9 cellular contexts compared by ENCODE assay signal in the genomic region with DNA sequence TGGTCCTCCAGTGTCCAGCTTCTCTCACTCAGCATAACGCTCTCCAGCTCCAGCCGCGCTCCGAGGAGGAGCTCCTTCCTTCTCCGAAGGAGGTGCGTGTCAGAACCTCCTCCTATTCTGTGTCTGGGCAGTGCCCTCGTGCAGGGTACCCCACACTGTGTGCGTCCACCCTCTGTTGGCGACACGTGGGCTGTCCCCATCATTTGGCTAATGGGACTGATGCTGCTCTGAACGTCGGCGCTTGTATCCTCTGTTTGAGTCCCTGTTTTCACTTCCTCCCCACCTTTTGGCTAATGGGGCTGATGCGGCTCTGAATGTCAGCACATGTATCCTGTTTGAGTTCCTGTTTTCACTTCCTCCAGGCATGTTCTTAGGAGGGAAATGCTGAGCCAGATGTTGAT. TPM values are rescaled to one million over a fixed set of nuclear protein-coding genes. Genes with fewer than 3 reads are reported as not detected.
DNase-seq lines count a peak whose midpoint lies in the region; ATAC-seq, FAIRE-seq and TF ChIP-seq lines count a peak whose summit lies in the region.
"Had no signal": no experiment of that assay in that cellular context is flagged by ENCODE, and none has a peak within 500 bp of the region (broad histone marks: within the 10 kb centered on the region; RNA-seq: fewer than 3 reads in every experiment).

No MANE protein-coding gene starts in this region.

- DNase-seq in OCI-M1 (lab: John Stamatoyannopoulos, UW) (peak; percentile 6), osteocyte (ENCODE audit: extremely low spot score, unreplicated experiment) (peak; percentile 82), immature natural killer cell (no peak), H54 (ENCODE audit: insufficient read length, low spot score) (no peak), GM23248 (no peak), activated T-cell treated with anti-CD3 and anti-CD28 coated beads for 4 hours (no peak)

- H3K36me3 ChIP-seq in GM23248 (ENCODE audit: low read depth) = no peaks in the 10 kb centered on the region

- H3K27me3 Mint-ChIP-seq in osteocyte (ENCODE audit: unreplicated experiment) (peaks cover 20% of the 10 kb centered on the region), immature natural killer cell (ENCODE audit: low read depth in 3 of 3) (peaks cover 2 to 11% (median 3%) of the 10 kb centered on the region in 3 donors)

- H3K4me3 ChIP-seq in GM23248 = no peak overlapping the region

- no peaks in the 10 kb centered on the region for H3K4me1 Mint-ChIP-seq in osteocyte (ENCODE audit: unreplicated experiment)
- H3K4me1 Mint-ChIP-seq in immature natural killer cell = no peaks in the 10 kb centered on the region

- H3K36me3 Mint-ChIP-seq in osteocyte (ENCODE audit: unreplicated experiment) (no peaks in the 10 kb centered on the region), immature natural killer cell (no peaks in the 10 kb centered on the region)

- H3K9me3 Mint-ChIP-seq in osteocyte (ENCODE audit: unreplicated experiment) = no peaks in the 10 kb centered on the region
- no peaks in the 10 kb centered on the region for H3K9me3 Mint-ChIP-seq in immature natural killer cell

- H3K27ac ChIP-seq in GM23248 = no peak overlapping the region

- H3K79me2 ChIP-seq in GM23248 (ENCODE audit: insufficient read depth) = no peaks in the 10 kb centered on the region

- H3K27me3 ChIP-seq in GM23248 (replicated peaks; ENCODE audit: insufficient read depth) = peaks cover 34% of the 10 kb centered on the region

- no peak for TF ChIP-seq CTCF in osteocyte (IDR thresholded peaks at IDR 0.05)

- no peak overlapping the region for H2AFZ ChIP-seq in GM23248

- TF ChIP-seq POLR2A in H54 (IDR thresholded peaks at IDR 0.05; ENCODE audit: low read depth, low read length) = no peak

- H3K4me1 ChIP-seq in GM23248 (ENCODE audit: insufficient read depth) = no peaks in the 10 kb centered on the region

- H3K27ac Mint-ChIP-seq in osteocyte (ENCODE audit: unreplicated experiment) (no peak overlapping the region), immature natural killer cell (peak overlapping the region in 1 of 6 donors; percentile 72)

- H3F3A ChIP-seq in GM23248 (ENCODE audit: insufficient read depth) = no peaks in the 10 kb centered on the region

- no peak for FAIRE-seq in H54 (lab: Jason Lieb, UNC)

- H3K4me3 Mint-ChIP-seq in osteocyte (ENCODE audit: unreplicated experiment) (no peak overlapping the region), immature natural killer cell (no peak overlapping the region)

- 31 to 38% methylated on average over 14 of the region's 14 CpGs for WGBS in GM23248 (ENCODE audit: low coverage in 1 of 2, low lambda C conversion rate in 2 of 2, missing lambda C conversion rate in 2 of 2), 2 experiments

- H3K9ac ChIP-seq in GM23248 = no peak overlapping the region

- no peaks in the 10 kb centered on the region for H3K9me3 ChIP-seq in GM23248 (ENCODE audit: low read depth)

- H3K4me2 ChIP-seq in GM23248 (ENCODE audit: unreplicated experiment) = no peak overlapping the region

- in situ Hi-C loops in GM23248 (cut with MboI) = no loop called here

- no peaks in the 10 kb centered on the region for H3K9me2 ChIP-seq in GM23248 (ENCODE audit: insufficient read depth)

- no peaks in the 10 kb centered on the region for H4K20me1 ChIP-seq in GM23248 (ENCODE audit: insufficient read depth)

- ATAC-seq in GM18909 (IDR thresholded peaks at IDR 0.05; ENCODE audit: poor library complexity, unreplicated experiment) (peak; percentile 94), HG02885 (IDR thresholded peaks at IDR 0.05; ENCODE audit: poor library complexity, unreplicated experiment) (peak; percentile 95)

RNA-seq across cellular contexts. Expression of a gene that starts 22.2 kb away (rescaled TPM):
- not detected in 2 replicates for total RNA-seq in osteocyte
- polyA plus RNA-seq in immature natural killer cell (not detected), GM23248 (2016; fragmentation: Nextera tagmentation; extraction: Ambion mirVana) (not detected in 2 replicates)
- not detected in 2 replicates for total RNA-seq in GM23248 (2014; rRNA removed; shearing (Covaris generic))
- total RNA-seq: T-helper 2 cell treated with Interferon-gamma antibody and Interleukin-4, amounts not matched to agents 100 ng/mL and 5 ng/mL, for 36 hours had no signal

Comparison
In these comparisons a context has a peak if more than half of its experiments do, and no peak if none do; other contexts are left out.
1. DNase-seq: peak in OCI-M1 (single experiment) and osteocyte (single experiment); none in immature natural killer cell (0 of 3), H54 (single experiment), GM23248 (single experiment) and activated T-cell treated with anti-CD3 and anti-CD28 coated beads for 4 hours (single experiment).